In genomic region chr17:38870259-38871165, GRCh38 we compare ENCODE assay signal across 1 cellular context.
TF ChIP-seq lines count a peak whose summit lies in the region.

No MANE protein-coding gene starts in this region.

TF ChIP-seq in SK-N-SH, 30 proteins besides CTCF, POLR2A, EP300 and RAD21 (continued from another document):
- TF ChIP-seq TCF12 (IDR thresholded peaks at IDR 0.05) (no peak), USF1 (IDR thresholded peaks at IDR 0.05; ENCODE audit: borderline replicate concordance, low read depth) (no peak), NRF1 (IDR thresholded peaks at IDR 0.05; ENCODE audit: low read depth, low read length) (no peak), POLR2AphosphoS5 (IDR thresholded peaks at IDR 0.05; ENCODE audit: low read depth, low read length) (no peak), RCOR1 (IDR thresholded peaks at IDR 0.05; ENCODE audit: low read length) (no peak), USF2 (IDR thresholded peaks at IDR 0.05; ENCODE audit: borderline replicate concordance, low read depth, low read length) (no peak), MXI1 (IDR thresholded peaks at IDR 0.05; ENCODE audit: low read depth, low read length) (0 out of 2 replicates have a peak, but pooled peaks have one; percentile 7), IRF3 (IDR thresholded peaks at IDR 0.05; ENCODE audit: low read depth, low read length) (no peak), CHD2 (IDR thresholded peaks at IDR 0.05; ENCODE audit: low read length, partially characterized antibody) (no peak)
TF ChIP-seq in SK-N-SH: peak in this region for 3.
